ENCODE assay signal across 21 cellular contexts in the genomic region with DNA sequence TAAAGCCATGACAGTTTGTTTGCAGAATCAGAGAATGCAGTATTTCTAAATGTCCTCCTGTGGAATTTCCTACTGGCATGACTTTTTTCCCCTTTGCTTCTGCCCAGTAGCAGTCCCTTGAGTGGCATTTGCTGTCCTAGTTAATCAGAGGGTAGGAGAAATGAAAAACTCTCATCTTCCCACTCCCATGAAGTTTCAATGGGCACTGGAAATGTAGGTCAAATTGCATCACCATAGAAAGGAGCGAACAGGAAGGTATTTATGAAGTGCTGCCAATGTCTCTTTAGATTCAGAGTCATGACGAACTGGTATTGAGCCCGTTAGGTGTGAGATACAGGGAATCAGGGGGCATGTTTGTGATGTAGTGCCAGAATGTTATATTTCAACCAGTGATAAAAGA. TPM values are rescaled to one million over a fixed set of nuclear protein-coding genes. Genes with fewer than 3 reads are reported as not detected.
DNase-seq lines count a peak whose midpoint lies in the region; ATAC-seq, FAIRE-seq and TF ChIP-seq lines count a peak whose summit lies in the region.
"Had no signal": no experiment of that assay in that cellular context is flagged by ENCODE, and none has a peak within 500 bp of the region (broad histone marks: within the 10 kb centered on the region; RNA-seq: fewer than 3 reads in every experiment).

No MANE protein-coding gene starts in this region.

- H3K4me1 ChIP-seq in liver (ENCODE audit: control insufficient read depth in 4 of 4, insufficient read depth in 4 of 4, low read length in 3 of 4), result peaks cover 0 to 10% (median 6%) of the 10 kb centered on the region in 4 donors
- H3K4me1 ChIP-seq in HepG2 (ENCODE audit: insufficient read depth, low read length), result peaks cover 9% of the 10 kb centered on the region

- no peaks in the 10 kb centered on the region for H4K20me1 ChIP-seq in HepG2 (ENCODE audit: insufficient read depth, low read length)

- no peak for FAIRE-seq in HepG2 (lab: Jason Lieb, UNC)

- no peak for TF ChIP-seq EP300 in HepG2 (IDR thresholded peaks at IDR 0.05; ENCODE audit: low read depth in 2 of 2, low read length in 2 of 2)
- TF ChIP-seq EP300 in HepG2 (CRISPR knock-in tag; IDR thresholded peaks at IDR 0.05; ENCODE audit: borderline replicate concordance), result no peak

- H3K9me3 ChIP-seq in liver (ENCODE audit: control insufficient read depth in 4 of 4, low read length in 3 of 4), result no peaks in the 10 kb centered on the region
- H3K9me3 ChIP-seq in HepG2 (ENCODE audit: low read length), result no peaks in the 10 kb centered on the region
- H3K9me3 ChIP-seq: BLaER1 treated with 17β-estradiol and CSF1 and Interleukin-3, amounts not matched to agents 10 nM and 100 nM; vagina had no signal

- CTCF ChIA-PET in HepG2 (lab: Yijun Ruan, JAX; ENCODE audit: low intra/inter-chr PET ratio, low total read pairs), result no interaction called here

- no peaks in the 10 kb centered on the region for H3K27me3 Mint-ChIP-seq in chondrocyte (ENCODE audit: low read depth)
- H3K27me3 Mint-ChIP-seq: activated naive CD8-positive, alpha-beta T cell treated with anti-CD3 and anti-CD28 coated beads, Interleukin-2, amount 50 U/mL, for 24 hours had no signal

- TF ChIP-seq CTCF in liver (IDR thresholded peaks at IDR 0.05; ENCODE audit: low read depth, low read length, missing input control) (no peak), HepG2 (CRISPR knock-in tag; IDR thresholded peaks at IDR 0.05) (no peak), chondrocyte (IDR thresholded peaks at IDR 0.05) (no peak)

- no TSS peak for BruUV-seq in HepG2 (replicated peaks; lab: Mats Ljungman, UMichigan)

- 33% methylated on average over 3 of the region's 3 CpGs for WGBS in liver
- 99% methylated on average over 3 of the region's 3 CpGs for WGBS in HepG2 (ENCODE audit: low lambda C conversion rate)

- H2AFZ ChIP-seq in HepG2 (ENCODE audit: low read length), result no peak overlapping the region

- POLR2A ChIA-PET in HepG2 (lab: Yijun Ruan, JAX), result interaction anchor here (0.6 kb wide), 1 partner anchor 20 kb away, joined by 4 read pairs; no protein-coding TSS in a partner anchor

- H3K9me3 Mint-ChIP-seq in chondrocyte (ENCODE audit: low read depth), result no peaks in the 10 kb centered on the region
- H3K9me3 Mint-ChIP-seq: activated naive CD8-positive, alpha-beta T cell treated with anti-CD3 and anti-CD28 coated beads, Interleukin-2, amount 50 U/mL, for 24 hours had no signal

- TF ChIP-seq RAD21 in liver (IDR thresholded peaks at IDR 0.05) (peak in 1 of 2 donors; percentile 22), HepG2 (CRISPR knock-in tag; IDR thresholded peaks at IDR 0.05) (no peak)

- DNase-seq in HepG2 (ENCODE audit: low spot score), result no peak
- no peak for DNase-seq in chondrocyte (ENCODE audit: low spot score)
- DNase-seq in midbrain (lab: John Stamatoyannopoulos, UW), result peak; percentile 22
- DNase-seq in cerebellar nuclear complex (lab: John Stamatoyannopoulos, UW), result no peak
- no peak for DNase-seq in NCI-H2081 treated with DMSO at 0.1 percent for 48 hours (lab: John Stamatoyannopoulos, UW)
- DNase-seq in OCI-M2 (lab: John Stamatoyannopoulos, UW; ENCODE audit: unreplicated experiment), result no peak
- DNase-seq: activated CD8-positive, alpha-beta memory T cell treated with anti-CD3 and anti-CD28 coated beads, Interleukin-2, amount 50 U/mL, for 48 hours; activated effector memory CD4-positive, alpha-beta T cell treated with anti-CD3 and anti-CD28 coated beads, Interleukin-2, amount 50 U/mL, for 16 hours; activated naive CD8-positive, alpha-beta T cell treated with anti-CD3 and anti-CD28 coated beads, Interleukin-2, amount 50 U/mL, for 24 hours; GF-D8; NCI-H2171 treated with DMSO at 0.1 percent for 48 hours; stimulated activated CD8-positive, alpha-beta memory T cell treated with anti-CD3 and anti-CD28 coated beads, Interleukin-4, amount 100 ng/mL, for 48 hours had no signal

- intact Hi-C loops in HepG2 (cut with micrococcal nuclease; ENCODE audit: unreplicated experiment), result no loop called here

- no peak for TF ChIP-seq POLR2A in HepG2 (IDR thresholded peaks at IDR 0.05; ENCODE audit: insufficient read depth in 1 of 2, low read depth in 2 of 2, low read length in 2 of 2)

- H3K27ac ChIP-seq in liver (ENCODE audit: low read depth in 1 of 2, low read length in 2 of 2), result no peak overlapping the region
- H3K27ac ChIP-seq in HepG2 (ENCODE audit: extremely low read length, insufficient read depth, low read length), result no peak overlapping the region
- H3K27ac ChIP-seq: BLaER1 treated with 17β-estradiol and CSF1 and Interleukin-3, amounts not matched to agents 10 nM and 100 nM; vagina; VCaP had no signal

- H3K4me3 ChIP-seq in liver (ENCODE audit: low read depth in 1 of 3, low read length in 3 of 3) (no peak overlapping the region), HepG2 (replicated peaks in 1 of 3; ENCODE audit: insufficient read depth in 1 of 3, low read depth in 2 of 3, low read length in 3 of 3) (no peak overlapping the region)
- H3K4me3 ChIP-seq: BLaER1 treated with 17β-estradiol and CSF1 and Interleukin-3, amounts not matched to agents 10 nM and 100 nM; vagina had no signal

- H3K36me3 Mint-ChIP-seq in chondrocyte (ENCODE audit: low read depth), result peaks cover 2% of the 10 kb centered on the region

- in situ Hi-C loops in HepG2 (cut with HindIII; ENCODE audit: extremely low pct_ligation_motif_present, low pct_unique_long_range_greater_than_20kb), result no loop called here

- H3K27me3 ChIP-seq in liver (ENCODE audit: control insufficient read depth in 4 of 4, insufficient read depth in 4 of 4, low read length in 3 of 4) (no peaks in the 10 kb centered on the region), HepG2 (ENCODE audit: control insufficient read depth in 1 of 2, insufficient read depth in 2 of 2, low read length in 2 of 2) (no peaks in the 10 kb centered on the region)
- H3K27me3 ChIP-seq: BLaER1 treated with 17β-estradiol and CSF1 and Interleukin-3, amounts not matched to agents 10 nM and 100 nM; vagina had no signal

- H3K36me3 ChIP-seq in liver (ENCODE audit: control insufficient read depth in 4 of 4, insufficient read depth in 3 of 4, low read depth in 1 of 4, low read length in 3 of 4) (no peaks in the 10 kb centered on the region), HepG2 (replicated peaks in 1 of 2; ENCODE audit: control insufficient read depth in 1 of 2, insufficient read depth in 2 of 2, low read length in 2 of 2) (no peaks in the 10 kb centered on the region)
- H3K36me3 ChIP-seq: vagina had no signal

- no peak overlapping the region for H3K4me3 Mint-ChIP-seq in chondrocyte (ENCODE audit: unreplicated experiment)
- H3K4me3 Mint-ChIP-seq: activated naive CD8-positive, alpha-beta T cell treated with anti-CD3 and anti-CD28 coated beads, Interleukin-2, amount 50 U/mL, for 24 hours had no signal

- H3K79me2 ChIP-seq in HepG2 (ENCODE audit: insufficient read depth, low read length), result peaks cover 9% of the 10 kb centered on the region

- peak overlapping the region; percentile 60 for H3K27ac Mint-ChIP-seq in chondrocyte (ENCODE audit: unreplicated experiment)
- H3K27ac Mint-ChIP-seq: activated naive CD8-positive, alpha-beta T cell treated with anti-CD3 and anti-CD28 coated beads, Interleukin-2, amount 50 U/mL, for 24 hours had no signal

- H3K4me2 ChIP-seq in HepG2 (ENCODE audit: low read depth, low read length), result no peak overlapping the region
- H3K4me2 ChIP-seq: BLaER1 treated with 17β-estradiol and CSF1 and Interleukin-3, amounts not matched to agents 10 nM and 100 nM had no signal

- ATAC-seq in HepG2, result no peak
- no peak for ATAC-seq in HG03196 (IDR thresholded peaks at IDR 0.05; ENCODE audit: unreplicated experiment)
- ATAC-seq: activated naive CD8-positive, alpha-beta T cell treated with anti-CD3 and anti-CD28 coated beads, Interleukin-2, amount 50 U/mL, for 24 hours had no signal

- H3K4me1 Mint-ChIP-seq in chondrocyte (ENCODE audit: low read depth), result peaks cover 12% of the 10 kb centered on the region

- no peak overlapping the region for H3K9ac ChIP-seq in liver (ENCODE audit: low read depth in 1 of 2, low read length in 2 of 2)
- H3K9ac ChIP-seq in HepG2 (ENCODE audit: insufficient read depth, low read depth, low read length), result no peak overlapping the region
- H3K9ac ChIP-seq: BLaER1 treated with 17β-estradiol and CSF1 and Interleukin-3, amounts not matched to agents 10 nM and 100 nM had no signal

RNA-seq across cellular contexts. Expression of a gene that starts 23.2 kb away (rescaled TPM):
- total RNA-seq in liver (10 to 100 TPM in 1 of 2 donors, 1 to 10 TPM in 1; 7.7 to 13.6 TPM), HepG2 (2016; rRNA removed; fragmentation: Illumina TruSeq; extraction: Trizol) (5.4 and 13.8 TPM in 2 replicates), chondrocyte (19.1 to 20.6 TPM (median 19.5 TPM) in 3 replicates)
- polyA plus RNA-seq in liver (1 to 10 TPM; 2.8 to 3.5 TPM), HepG2 (2011; rRNA removed) (18.7 and 20.0 TPM in 2 replicates)
- total RNA-seq in HepG2 (2016; cell fraction: cytosol; rRNA removed; fragmentation: Illumina TruSeq; extraction: Trizol; ENCODE audit: low read depth), result 6.8 and 8.0 TPM in 2 replicates
- 5.9 and 11.2 TPM in 2 replicates for total RNA-seq in HepG2 (2016; cell fraction: insoluble cytoplasmic fraction; rRNA removed; fragmentation: Illumina TruSeq; extraction: Trizol)
- total RNA-seq in HepG2 (2016; cell fraction: membrane; rRNA removed; fragmentation: Illumina TruSeq; extraction: Trizol), result 7.3 and 7.5 TPM in 2 replicates
- total RNA-seq in HepG2 (2016; cell fraction: nucleus; rRNA removed; fragmentation: Illumina TruSeq; extraction: Trizol), result 40.8 and 41.1 TPM in 2 replicates
- polyA plus RNA-seq in HepG2 (2011; cell fraction: cytosol; rRNA removed), result 7.6 and 8.5 TPM in 2 replicates
- polyA plus RNA-seq in HepG2 (2011; cell fraction: nucleus; rRNA removed), result 45.2 and 47.7 TPM in 2 replicates
- 6.4 and 9.3 TPM in 2 replicates for polyA plus RNA-seq in HepG2 (2012)
- 0.12 and 0.27 TPM in 2 replicates for polyA plus RNA-seq in HepG2 (2016; cell fraction: cytosol; fragmentation: Illumina TruSeq; extraction: Trizol; ENCODE audit: low read depth)
- 3.3 TPM in 2 replicates for polyA plus RNA-seq in HepG2 (2016; cell fraction: insoluble cytoplasmic fraction; fragmentation: Illumina TruSeq; extraction: Trizol; ENCODE audit: low read depth)
- 0.78 and 0.88 TPM in 2 replicates for polyA plus RNA-seq in HepG2 (2016; cell fraction: membrane; fragmentation: Illumina TruSeq; extraction: Trizol; ENCODE audit: low read depth)
- polyA plus RNA-seq in HepG2 (2016; cell fraction: nucleus; fragmentation: Illumina TruSeq; extraction: Trizol; ENCODE audit: insufficient read depth, low read depth), result 12.8 and 18.3 TPM in 2 replicates
- polyA minus RNA-seq in HepG2 (2011; rRNA and poly(A)+ RNA removed; ENCODE audit: low replicate concordance), result 71.6 and 73.2 TPM in 2 replicates
- 12.0 and 13.4 TPM in 2 replicates for polyA minus RNA-seq in HepG2 (2011; cell fraction: cytosol; rRNA and poly(A)+ RNA removed)
- 131 and 156 TPM in 2 replicates for polyA minus RNA-seq in HepG2 (2011; cell fraction: nucleus; rRNA and poly(A)+ RNA removed)

RNA-seq across cellular contexts. Expression of a gene that starts 23.2 kb away (rescaled TPM):
- total RNA-seq in liver (10 to 100 TPM; 11.7 to 22.4 TPM), HepG2 (2016; rRNA removed; fragmentation: Illumina TruSeq; extraction: Trizol) (63.5 and 80.4 TPM in 2 replicates), chondrocyte (43.0 to 55.7 TPM (median 48.9 TPM) in 3 replicates)
- polyA plus RNA-seq in liver (10 to 100 TPM; 23.5 to 38.6 TPM), HepG2 (2011; rRNA removed) (26.5 and 32.8 TPM in 2 replicates)
- total RNA-seq in HepG2 (2016; cell fraction: cytosol; rRNA removed; fragmentation: Illumina TruSeq; extraction: Trizol; ENCODE audit: low read depth), result 77.9 and 86.5 TPM in 2 replicates
- 66.5 and 80.9 TPM in 2 replicates for total RNA-seq in HepG2 (2016; cell fraction: insoluble cytoplasmic fraction; rRNA removed; fragmentation: Illumina TruSeq; extraction: Trizol)
- total RNA-seq in HepG2 (2016; cell fraction: membrane; rRNA removed; fragmentation: Illumina TruSeq; extraction: Trizol), result 75.0 and 86.4 TPM in 2 replicates
- total RNA-seq in HepG2 (2016; cell fraction: nucleus; rRNA removed; fragmentation: Illumina TruSeq; extraction: Trizol), result 27.4 and 28.6 TPM in 2 replicates
- polyA plus RNA-seq in HepG2 (2011; cell fraction: cytosol; rRNA removed), result 11.4 and 19.8 TPM in 2 replicates
- polyA plus RNA-seq in HepG2 (2011; cell fraction: nucleus; rRNA removed), result 4.0 and 6.9 TPM in 2 replicates
- 42.7 and 59.7 TPM in 2 replicates for polyA plus RNA-seq in HepG2 (2012)
- 131 and 137 TPM in 2 replicates for polyA plus RNA-seq in HepG2 (2016; cell fraction: cytosol; fragmentation: Illumina TruSeq; extraction: Trizol; ENCODE audit: low read depth)
- 111 and 112 TPM in 2 replicates for polyA plus RNA-seq in HepG2 (2016; cell fraction: insoluble cytoplasmic fraction; fragmentation: Illumina TruSeq; extraction: Trizol; ENCODE audit: low read depth)
- 110 and 112 TPM in 2 replicates for polyA plus RNA-seq in HepG2 (2016; cell fraction: membrane; fragmentation: Illumina TruSeq; extraction: Trizol; ENCODE audit: low read depth)
- polyA plus RNA-seq in HepG2 (2016; cell fraction: nucleus; fragmentation: Illumina TruSeq; extraction: Trizol; ENCODE audit: insufficient read depth, low read depth), result 54.5 and 57.0 TPM in 2 replicates
- polyA minus RNA-seq in HepG2 (2011; rRNA and poly(A)+ RNA removed; ENCODE audit: low replicate concordance), result 2.2 and 5.4 TPM in 2 replicates
- polyA minus RNA-seq in HepG2 (2011; cell fraction: cytosol; rRNA and poly(A)+ RNA removed), result 8.1 and 9.6 TPM in 2 replicates
- polyA minus RNA-seq in HepG2 (2011; cell fraction: nucleus; rRNA and poly(A)+ RNA removed), result 7.1 and 10.6 TPM in 2 replicates

RNA-seq across cellular contexts. Expression of a gene that starts 25.3 kb away (rescaled TPM):
- total RNA-seq in liver (not detected), HepG2 (2016; rRNA removed; fragmentation: Illumina TruSeq; extraction: Trizol) (not detected in 2 replicates), chondrocyte (not detected in 3 replicates)
- polyA plus RNA-seq in liver (not detected), HepG2 (2011; rRNA removed) (not detected in 2 replicates)
- 3.1 TPM in 1 of 2 replicates, not detected in the other for total RNA-seq in HepG2 (2016; cell fraction: cytosol; rRNA removed; fragmentation: Illumina TruSeq; extraction: Trizol; ENCODE audit: low read depth)
- 1.8 TPM in 1 of 2 replicates, not detected in the other for total RNA-seq in HepG2 (2016; cell fraction: insoluble cytoplasmic fraction; rRNA removed; fragmentation: Illumina TruSeq; extraction: Trizol)
- not detected in 2 replicates for total RNA-seq in HepG2 (2016; cell fraction: membrane; rRNA removed; fragmentation: Illumina TruSeq; extraction: Trizol)
- 3.8 TPM in 1 of 2 replicates, not detected in the other for total RNA-seq in HepG2 (2016; cell fraction: nucleus; rRNA removed; fragmentation: Illumina TruSeq; extraction: Trizol)
- not detected in 2 replicates for polyA plus RNA-seq in HepG2 (2011; cell fraction: cytosol; rRNA removed)
- polyA plus RNA-seq in HepG2 (2011; cell fraction: nucleus; rRNA removed), result not detected in 2 replicates
- polyA plus RNA-seq in HepG2 (2012), result 2.0 TPM in 1 of 2 replicates, not detected in the other
- polyA plus RNA-seq in HepG2 (2016; cell fraction: cytosol; fragmentation: Illumina TruSeq; extraction: Trizol; ENCODE audit: low read depth), result 1.5 TPM in 2 replicates
- not detected in 2 replicates for polyA plus RNA-seq in HepG2 (2016; cell fraction: insoluble cytoplasmic fraction; fragmentation: Illumina TruSeq; extraction: Trizol; ENCODE audit: low read depth)
- 1.5 TPM in 1 of 2 replicates, not detected in the other for polyA plus RNA-seq in HepG2 (2016; cell fraction: membrane; fragmentation: Illumina TruSeq; extraction: Trizol; ENCODE audit: low read depth)
- not detected in 2 replicates for polyA plus RNA-seq in HepG2 (2016; cell fraction: nucleus; fragmentation: Illumina TruSeq; extraction: Trizol; ENCODE audit: insufficient read depth, low read depth)
- polyA minus RNA-seq in HepG2 (2011; rRNA and poly(A)+ RNA removed; ENCODE audit: low replicate concordance), result not detected in 2 replicates
- not detected in 2 replicates for polyA minus RNA-seq in HepG2 (2011; cell fraction: cytosol; rRNA and poly(A)+ RNA removed)
- 4.4 and 7.8 TPM in 2 replicates for polyA minus RNA-seq in HepG2 (2011; cell fraction: nucleus; rRNA and poly(A)+ RNA removed)
- total RNA-seq: frontal cortex; SK-MEL-5; T-helper 2 cell treated with Interferon-gamma antibody and Interleukin-4, amounts not matched to agents 100 ng/mL and 5 ng/mL, for 36 hours; vagina had no signal
- polyA plus RNA-seq: esophagus had no signal
